Comparison of ENCODE assay signal across 26 cellular contexts in genomic region chr14:82414853-82415539, GRCh38.
A peak's percentile ranks its signal among the peaks of the same experiment; 100 is the strongest.
DNase-seq lines count a peak whose midpoint lies in the region; ATAC-seq, FAIRE-seq and TF ChIP-seq lines count a peak whose summit lies in the region.
"Had no signal": no experiment of that assay in that cellular context is flagged by ENCODE, and none has a peak within 500 bp of the region (broad histone marks: within the 10 kb centered on the region; RNA-seq: fewer than 3 reads in every experiment).

No MANE protein-coding gene starts in this region.

- FAIRE-seq in endometrium (lab: Jason Lieb, UNC), result peak; percentile 96
- FAIRE-seq: K562 had no signal

- no peak for TF ChIP-seq POLR2A in sigmoid colon (IDR thresholded peaks at IDR 0.05)
- TF ChIP-seq POLR2A in heart left ventricle (IDR thresholded peaks at IDR 0.05), result no peak

- no peak for TF ChIP-seq EP300 in sigmoid colon (IDR thresholded peaks at IDR 0.05)

- 21 to 69% methylated on average over 1 of the region's 1 CpG for WGBS in sigmoid colon, 2 donors
- WGBS in heart left ventricle, 4 donors, result 47 to 58% (median 54%) methylated on average over 1 of the region's 1 CpG

- intact Hi-C loops in sigmoid colon (cut with DNase I), result no loop called here
- intact Hi-C loops in heart left ventricle (cut with DNase I), result no loop called here

- no peak for DNase-seq in sigmoid colon
- no peak for DNase-seq in heart left ventricle
- no peak for DNase-seq in SW480 (ENCODE audit: low spot score)
- DNase-seq: activated CD8-positive, alpha-beta T cell treated with anti-CD3 and anti-CD28 coated beads for 36 hours; activated naive CD4-positive, alpha-beta T cell; amygdala; dermis blood vessel endothelial cell; GF-D8; H9; immature natural killer cell; left ventricle myocardium superior; mucosa of descending colon; NCI-H2029; NCI-H510A; SK-N-SH; stimulated activated naive CD8-positive, alpha-beta T cell treated with anti-CD3 and anti-CD28 coated beads, Interleukin-15, Interleukin-2, amounts not matched to agents 100 U/mL and 50 U/mL, for 24 hours; tibial artery had no signal

- H3K36me3 ChIP-seq in sigmoid colon (no peaks in the 10 kb centered on the region), heart left ventricle (no peaks in the 10 kb centered on the region)
- H3K36me3 ChIP-seq: prostate gland, tibial artery had no signal

- H3K9me3 ChIP-seq in sigmoid colon (peaks cover 0 to 4% (median 0%) of the 10 kb centered on the region in 4 donors), heart left ventricle (peaks cover 0 to 38% (median 11%) of the 10 kb centered on the region in 12 donors)
- H3K9me3 ChIP-seq: prostate gland had no signal

- no peaks in the 10 kb centered on the region for H3K4me1 ChIP-seq in sigmoid colon
- H3K4me1 ChIP-seq in heart left ventricle, result no peaks in the 10 kb centered on the region
- H3K4me1 ChIP-seq: prostate gland, tibial artery had no signal

- H3K27me3 ChIP-seq in sigmoid colon (no peaks in the 10 kb centered on the region), heart left ventricle (no peaks in the 10 kb centered on the region)
- H3K27me3 ChIP-seq: tibial artery had no signal

- no peak overlapping the region for H3K27ac ChIP-seq in sigmoid colon
- no peak overlapping the region for H3K27ac ChIP-seq in heart left ventricle
- H3K27ac ChIP-seq: prostate gland, skin epidermis, tibial artery had no signal

- ATAC-seq in GM18858 (IDR thresholded peaks at IDR 0.05; ENCODE audit: unreplicated experiment) (peak; percentile 56), GM19468 (IDR thresholded peaks at IDR 0.05; ENCODE audit: extremely low read depth, unreplicated experiment) (peak; percentile 36), HG03196 (IDR thresholded peaks at IDR 0.05; ENCODE audit: unreplicated experiment) (peak; percentile 55), heart left ventricle (no peak), HG03280 (IDR thresholded peaks at IDR 0.05; ENCODE audit: unreplicated experiment) (no peak)
- ATAC-seq: activated CD8-positive, alpha-beta T cell treated with anti-CD3 and anti-CD28 coated beads for 36 hours; K562; left ventricle myocardium superior; mucosa of descending colon; stimulated activated naive CD8-positive, alpha-beta T cell treated with anti-CD3 and anti-CD28 coated beads, Interleukin-15, Interleukin-2, amounts not matched to agents 100 U/mL and 50 U/mL, for 24 hours; WTC11 had no signal

- no peak overlapping the region for H3K4me3 ChIP-seq in sigmoid colon
- H3K4me3 ChIP-seq in heart left ventricle, result no peak overlapping the region
- H3K4me3 ChIP-seq: K562, mucosa of descending colon, prostate gland, skin epidermis, tibial artery had no signal

- TF ChIP-seq CTCF in sigmoid colon (IDR thresholded peaks at IDR 0.05), result no peak
- no peak for TF ChIP-seq CTCF in heart left ventricle (IDR thresholded peaks at IDR 0.05)

Comparison
In these comparisons a context has a peak if more than half of its experiments do, and no peak if none do; other contexts are left out.
1. ATAC-seq: peak in GM18858 (single experiment), GM19468 (single experiment) and HG03196 (single experiment); none in heart left ventricle (0 of 4) and HG03280 (single experiment).